In genomic region chr1:231421971-231422797, GRCh38 we compare ENCODE assay signal across 8 cellular contexts. TPM values are rescaled to one million over a fixed set of nuclear protein-coding genes. Genes with fewer than 3 reads are reported as not detected.
DNase-seq lines count a peak whose midpoint lies in the region; ATAC-seq and TF ChIP-seq lines count a peak whose summit lies in the region.

Gene EGLN1 (minus strand): TSS chr1:231422287. CDS start chr1:231421888, 399 bp downstream.

- peak within 1 kb of the TSS; percentile 96 for H3K4me2 ChIP-seq in PC-9

- POLR2A ChIA-PET in PC-9 (lab: Charles Lee; ENCODE audit: unreplicated experiment) = interaction anchor here (0.6 to 1.0 kb wide), 3 partner anchors 84 to 209 kb away, joined by 3 to 4 read pairs (median 4); partner anchors contain the start of gene SPRTN

- H3K4me1 ChIP-seq in PC-9 (replicated peaks; ENCODE audit: insufficient read depth) (peaks cover 41% of the 10 kb centered on the region), muscle layer of colon (ENCODE audit: insufficient read depth, low read length) (peaks cover 29% of the 10 kb centered on the region)

- H3K9me3 ChIP-seq in PC-9 (ENCODE audit: insufficient read depth, low read depth) (no peaks in the 10 kb centered on the region), muscle layer of colon (ENCODE audit: low read length) (no peaks in the 10 kb centered on the region)

- peak; percentile 84 for ATAC-seq in GM21528 (IDR thresholded peaks at IDR 0.05; ENCODE audit: low FRiP score, unreplicated experiment)

- no peaks in the 10 kb centered on the region for H3K9me2 ChIP-seq in PC-9 (ENCODE audit: insufficient read depth)

- H3K27ac ChIP-seq in PC-9 = peak within 1 kb of the TSS; percentile 65
- peak within 1 kb of the TSS; percentile 87 for H3K27ac ChIP-seq in muscle layer of colon (ENCODE audit: low read depth, low read length)

- peak within 1 kb of the TSS; percentile 75 for H3K9ac ChIP-seq in muscle layer of colon (ENCODE audit: low read length)

- peaks cover 40% of the 10 kb centered on the region for H3K79me2 ChIP-seq in PC-9 (ENCODE audit: low read depth)

- intact Hi-C loops in PC-9 (cut with micrococcal nuclease; ENCODE audit: unreplicated experiment) = loop anchor here (1.0 to 2.0 kb wide), 4 partner anchors 27 to 106 kb away; partner anchors contain the start of genes SPRTN and TSNAX

- TF ChIP-seq CTCF in PC-9 (conservative IDR thresholded peaks at IDR 0.05) = peak; percentile 32; the same call in 1 of the 2 replicates

- H2AFZ ChIP-seq in PC-9 = peak within 1 kb of the TSS; percentile 86

- H3K4me3 ChIP-seq in PC-9 (peak within 1 kb of the TSS; percentile 89), muscle layer of colon (ENCODE audit: low read depth in 1 of 2, low read length in 2 of 2) (peak within 1 kb of the TSS; percentile 62 to 68)

- no peaks in the 10 kb centered on the region for H4K20me1 ChIP-seq in PC-9 (ENCODE audit: insufficient read depth)

- TF ChIP-seq POLR2A in erythroblast (IDR thresholded peaks at IDR 0.05; ENCODE audit: low read length) = peak; percentile 72

- no peaks in the 10 kb centered on the region for H3K36me3 ChIP-seq in PC-9 (ENCODE audit: low read depth)
- no peaks in the 10 kb centered on the region for H3K36me3 ChIP-seq in muscle layer of colon (ENCODE audit: insufficient read depth, low read length)

- H3K27me3 ChIP-seq in PC-9 (ENCODE audit: insufficient read depth, low read depth) (no peaks in the 10 kb centered on the region), muscle layer of colon (ENCODE audit: control insufficient read depth in 1 of 2, insufficient read depth in 2 of 2, low read length in 2 of 2) (no peaks in the 10 kb centered on the region)

- peaks cover 8% of the 10 kb centered on the region for H3F3A ChIP-seq in PC-9 (ENCODE audit: insufficient read depth, low read depth)

- peak; percentile 68 for DNase-seq in DMS153 (lab: John Stamatoyannopoulos, UW)
- DNase-seq in HuH-7.5 (ENCODE audit: low spot score) = peak; percentile 74
- DNase-seq in PC-9 = peak; percentile 69 to 87
- peak; percentile 89 for DNase-seq in activated T-cell treated with anti-CD3 and anti-CD28 coated beads, Interleukin-2, amount 50 U/mL, for 1 hour
- DNase-seq in erythroblast (lab: John Stamatoyannopoulos, UW) = peak; percentile 89 to 92
- peak; percentile 56 to 62 for DNase-seq in stimulated activated CD8-positive, alpha-beta memory T cell treated with anti-CD3 and anti-CD28 coated beads, Interleukin-7, amount 100 ng/mL, for 1 hour (ENCODE audit: low read depth in 2 of 2)

- no TSS peak for BruUV-seq in PC-9 (replicated peaks; lab: Mats Ljungman, UMichigan)

- CTCF ChIA-PET in PC-9 (lab: Charles Lee) = no interaction called here

RNA-seq across cellular contexts. Expression of gene EGLN1, which starts in this region (rescaled TPM):
- total RNA-seq in PC-9 (2021) = 10.9 and 18.8 TPM in 2 replicates

Comparison
In these comparisons a context has a peak if more than half of its experiments do, and no peak if none do; other contexts are left out.
1. Peak in every context shown above with its lines: DNase-seq, ATAC-seq, H3K4me3 ChIP-seq and H3K27ac ChIP-seq.